In genomic region chr19:15304140-15304705, GRCh38 we compare ENCODE assay signal across 8 cellular contexts. TPM values are rescaled to one million over a fixed set of nuclear protein-coding genes. Genes with fewer than 3 reads are reported as not detected.
DNase-seq lines count a peak whose midpoint lies in the region; ATAC-seq and TF ChIP-seq lines count a peak whose summit lies in the region.

No MANE protein-coding gene starts in this region.

- DNase-seq in activated CD4-positive, alpha-beta T cell treated with anti-CD3 and anti-CD28 coated beads for 36 hours, result peak; percentile 76
- no peak for DNase-seq in activated CD4-positive, alpha-beta T cell treated with anti-CD3 and anti-CD28 coated beads, Interleukin-2, amount 50 U/mL, for 1 hour
- DNase-seq in activated CD4-positive, alpha-beta memory T cell treated with anti-CD3 and anti-CD28 coated beads for 36 hours, result peak; percentile 82
- no peak for DNase-seq in left cardiac atrium
- no peak for DNase-seq in stimulated activated naive B cell treated with anti-CD40 and anti-IgM and Interleukin-4, amounts not matched to agents 10 μg/mL and 1 μg/mL and 100 μg/mL, for 72 hours
- DNase-seq in colonic mucosa, result no peak
- DNase-seq in COR-L47 (lab: John Stamatoyannopoulos, UW), result no peak

- peak; percentile 65 for ATAC-seq in activated CD4-positive, alpha-beta T cell treated with anti-CD3 and anti-CD28 coated beads for 36 hours
- ATAC-seq in left cardiac atrium (peak; percentile 51 to 53), HG02571 (IDR thresholded peaks at IDR 0.05; ENCODE audit: unreplicated experiment) (no peak)
- no peak for ATAC-seq in stimulated activated naive B cell treated with anti-CD40 and anti-IgM and Interleukin-4, amounts not matched to agents 10 μg/mL and 1 μg/mL and 100 μg/mL, for 72 hours (replicated peaks)

- H3K9me3 ChIP-seq in colonic mucosa, result no peaks in the 10 kb centered on the region

- H3K9me3 Mint-ChIP-seq in activated CD4-positive, alpha-beta T cell treated with anti-CD3 and anti-CD28 coated beads for 36 hours (ENCODE audit: low read depth), result no peaks in the 10 kb centered on the region
- no peaks in the 10 kb centered on the region for H3K9me3 Mint-ChIP-seq in activated CD4-positive, alpha-beta memory T cell treated with anti-CD3 and anti-CD28 coated beads for 36 hours
- H3K9me3 Mint-ChIP-seq in stimulated activated naive B cell treated with anti-CD40 and anti-IgM and Interleukin-4, amounts not matched to agents 10 μg/mL and 1 μg/mL and 100 μg/mL, for 72 hours, result no peaks in the 10 kb centered on the region

- CTCF ChIA-PET in activated CD4-positive, alpha-beta T cell treated with anti-CD3 and anti-CD28 coated beads for 36 hours (lab: Charles Lee), result interaction anchor here (0.6 to 1.4 kb wide), 7 partner anchors 9 to 30 kb away, joined by 3 to 7 read pairs (median 4); no protein-coding TSS in a partner anchor
- CTCF ChIA-PET in activated CD4-positive, alpha-beta memory T cell treated with anti-CD3 and anti-CD28 coated beads for 36 hours (lab: Charles Lee), result interaction anchor here (0.8 to 1.5 kb wide), 6 partner anchors 11 to 26 kb away, joined by 3 to 6 read pairs (median 3); no protein-coding TSS in a partner anchor

- H3K4me1 ChIP-seq in colonic mucosa, result peaks cover 17% of the 10 kb centered on the region

- H3K27ac ChIP-seq in colonic mucosa, result no peak overlapping the region

- POLR2A ChIA-PET in activated CD4-positive, alpha-beta T cell treated with anti-CD3 and anti-CD28 coated beads for 36 hours (lab: Charles Lee), result interaction anchor here (0.8 to 1.3 kb wide), 5 partner anchors 13 to 1557 kb away, joined by 3 to 5 read pairs (median 3); a partner anchor contains a TSS
- POLR2A ChIA-PET in activated CD4-positive, alpha-beta memory T cell treated with anti-CD3 and anti-CD28 coated beads for 36 hours (lab: Charles Lee), result interaction anchor here (0.8 to 3.4 kb wide), 15 partner anchors 10 to 163 kb away, joined by 3 to 36 read pairs (median 4); partner anchors contain the start of genes AKAP8 and BRD4

- H3K36me3 ChIP-seq in colonic mucosa, result no peaks in the 10 kb centered on the region

- peak overlapping the region; percentile 95 for H3K27ac Mint-ChIP-seq in activated CD4-positive, alpha-beta T cell treated with anti-CD3 and anti-CD28 coated beads for 36 hours
- H3K27ac Mint-ChIP-seq in activated CD4-positive, alpha-beta memory T cell treated with anti-CD3 and anti-CD28 coated beads for 36 hours, result peak overlapping the region; percentile 86
- peak overlapping the region; percentile 37 for H3K27ac Mint-ChIP-seq in stimulated activated naive B cell treated with anti-CD40 and anti-IgM and Interleukin-4, amounts not matched to agents 10 μg/mL and 1 μg/mL and 100 μg/mL, for 72 hours

- TF ChIP-seq CTCF in colonic mucosa (IDR thresholded peaks at IDR 0.05), result no peak

- peak overlapping the region; percentile 52 for H3K4me3 Mint-ChIP-seq in activated CD4-positive, alpha-beta T cell treated with anti-CD3 and anti-CD28 coated beads for 36 hours
- peak overlapping the region; percentile 23 for H3K4me3 Mint-ChIP-seq in activated CD4-positive, alpha-beta memory T cell treated with anti-CD3 and anti-CD28 coated beads for 36 hours
- H3K4me3 Mint-ChIP-seq in stimulated activated naive B cell treated with anti-CD40 and anti-IgM and Interleukin-4, amounts not matched to agents 10 μg/mL and 1 μg/mL and 100 μg/mL, for 72 hours, result peak overlapping the region in 1 of 2 donors; percentile 39

- no peak overlapping the region for H3K4me3 ChIP-seq in colonic mucosa

- H3K27me3 Mint-ChIP-seq in activated CD4-positive, alpha-beta T cell treated with anti-CD3 and anti-CD28 coated beads for 36 hours, result no peaks in the 10 kb centered on the region
- H3K27me3 Mint-ChIP-seq in activated CD4-positive, alpha-beta memory T cell treated with anti-CD3 and anti-CD28 coated beads for 36 hours, result no peaks in the 10 kb centered on the region
- H3K27me3 Mint-ChIP-seq in stimulated activated naive B cell treated with anti-CD40 and anti-IgM and Interleukin-4, amounts not matched to agents 10 μg/mL and 1 μg/mL and 100 μg/mL, for 72 hours, result no peaks in the 10 kb centered on the region

- intact Hi-C loops in activated CD4-positive, alpha-beta T cell treated with anti-CD3 and anti-CD28 coated beads for 36 hours (cut with DNase I, micrococcal nuclease), result loop anchor here in 1 of 2 experiments (1.0 to 10.0 kb wide), 2 partner anchors 27 to 779 kb away; partner anchors contain the start of gene TECR
- intact Hi-C loops in activated CD4-positive, alpha-beta memory T cell treated with anti-CD3 and anti-CD28 coated beads for 36 hours (cut with micrococcal nuclease), result loop anchor here (1.0 to 5.0 kb wide), 4 partner anchors 14 to 113 kb away; partner anchors contain the start of gene AKAP8L
- intact Hi-C loops in left cardiac atrium (cut with DNase I) (no loop called here), colonic mucosa (cut with DNase I) (no loop called here)

- no peaks in the 10 kb centered on the region for H3K27me3 ChIP-seq in colonic mucosa

- H3K9ac ChIP-seq in colonic mucosa (ENCODE audit: low read depth in 2 of 2, low read length in 2 of 2), result no peak overlapping the region

- H3K4me1 Mint-ChIP-seq in activated CD4-positive, alpha-beta T cell treated with anti-CD3 and anti-CD28 coated beads for 36 hours, result peaks cover 81% of the 10 kb centered on the region
- peaks cover 84% of the 10 kb centered on the region for H3K4me1 Mint-ChIP-seq in activated CD4-positive, alpha-beta memory T cell treated with anti-CD3 and anti-CD28 coated beads for 36 hours (ENCODE audit: low read depth)
- H3K4me1 Mint-ChIP-seq in stimulated activated naive B cell treated with anti-CD40 and anti-IgM and Interleukin-4, amounts not matched to agents 10 μg/mL and 1 μg/mL and 100 μg/mL, for 72 hours, result peaks cover 53 to 95% of the 10 kb centered on the region in 2 donors

- H3K36me3 Mint-ChIP-seq in activated CD4-positive, alpha-beta T cell treated with anti-CD3 and anti-CD28 coated beads for 36 hours (ENCODE audit: low read depth), result peaks cover 13% of the 10 kb centered on the region
- peaks cover 6% of the 10 kb centered on the region for H3K36me3 Mint-ChIP-seq in activated CD4-positive, alpha-beta memory T cell treated with anti-CD3 and anti-CD28 coated beads for 36 hours
- H3K36me3 Mint-ChIP-seq in stimulated activated naive B cell treated with anti-CD40 and anti-IgM and Interleukin-4, amounts not matched to agents 10 μg/mL and 1 μg/mL and 100 μg/mL, for 72 hours, result peaks cover 6 to 37% of the 10 kb centered on the region in 2 donors

RNA-seq across cellular contexts. Expression of gene BRD4, which starts 28.1 kb away (rescaled TPM):
- total RNA-seq in activated CD4-positive, alpha-beta T cell treated with anti-CD3 and anti-CD28 coated beads for 36 hours, result 100 to 1,000 TPM; 106 to 126 TPM
- total RNA-seq in activated CD4-positive, alpha-beta memory T cell treated with anti-CD3 and anti-CD28 coated beads for 36 hours, result 100 to 1,000 TPM in 1 of 2 experiments, 10 to 100 TPM in 1; 94.5 to 103 TPM
- total RNA-seq in left cardiac atrium (10 to 100 TPM; 43.9 to 63.3 TPM), colonic mucosa (10 to 100 TPM; 67.2 to 82.7 TPM)

Comparison
In these comparisons a context has a peak if more than half of its experiments do, and no peak if none do; other contexts are left out.
1. DNase-seq: peak in activated CD4-positive, alpha-beta T cell treated with anti-CD3 and anti-CD28 coated beads for 36 hours (single experiment) and activated CD4-positive, alpha-beta memory T cell treated with anti-CD3 and anti-CD28 coated beads for 36 hours (single experiment); none in activated CD4-positive, alpha-beta T cell treated with anti-CD3 and anti-CD28 coated beads, Interleukin-2, amount 50 U/mL, for 1 hour (single experiment), left cardiac atrium (single experiment), stimulated activated naive B cell treated with anti-CD40 and anti-IgM and Interleukin-4, amounts not matched to agents 10 μg/mL and 1 μg/mL and 100 μg/mL, for 72 hours (single experiment), colonic mucosa (single experiment) and COR-L47 (single experiment).
2. ATAC-seq: peak in activated CD4-positive, alpha-beta T cell treated with anti-CD3 and anti-CD28 coated beads for 36 hours (single experiment) and left cardiac atrium (2 of 2); none in stimulated activated naive B cell treated with anti-CD40 and anti-IgM and Interleukin-4, amounts not matched to agents 10 μg/mL and 1 μg/mL and 100 μg/mL, for 72 hours (0 of 2) and HG02571 (single experiment).
3. H3K27ac Mint-ChIP-seq: peak in every context shown above with its lines; median percentile 95 in activated CD4-positive, alpha-beta T cell treated with anti-CD3 and anti-CD28 coated beads for 36 hours; 86 in activated CD4-positive, alpha-beta memory T cell treated with anti-CD3 and anti-CD28 coated beads for 36 hours; 37 in stimulated activated naive B cell treated with anti-CD40 and anti-IgM and Interleukin-4, amounts not matched to agents 10 μg/mL and 1 μg/mL and 100 μg/mL, for 72 hours.